24 cellular contexts compared by ENCODE assay signal in the genomic region with DNA sequence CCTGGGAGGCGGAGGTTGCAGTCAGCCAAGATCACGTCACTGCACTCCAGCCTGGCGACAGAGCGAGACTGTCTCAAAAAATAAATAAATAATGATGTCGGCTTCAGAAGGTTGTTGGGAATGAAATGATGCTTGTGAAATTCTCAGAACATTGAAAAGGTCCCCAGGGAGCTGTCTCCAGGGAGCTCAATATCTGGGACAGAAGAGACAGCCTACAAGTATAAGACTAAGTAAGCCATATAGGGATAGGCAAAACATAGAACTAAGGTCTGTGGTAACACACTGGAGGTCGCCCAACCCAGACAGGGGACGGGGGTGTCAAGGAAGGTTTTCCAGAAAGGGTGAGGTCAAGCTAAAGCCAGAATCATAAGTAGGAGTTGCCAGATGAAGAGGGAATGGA. TPM values are rescaled to one million over a fixed set of nuclear protein-coding genes. Genes with fewer than 3 reads are reported as not detected.
"Had no signal": no experiment of that assay in that cellular context is flagged by ENCODE, and none has a peak within 500 bp of the region (broad histone marks: within the 10 kb centered on the region; RNA-seq: fewer than 3 reads in every experiment).

No MANE protein-coding gene starts in this region.

- H3K4me3 ChIP-seq: hepatocyte, lower lobe of right lung, ovary, skin epidermis, transverse colon, upper lobe of left lung had no signal

- H3K27ac ChIP-seq: hepatocyte, lower lobe of right lung, ovary, skin epidermis, transverse colon, upper lobe of left lung had no signal

- ATAC-seq: left lobe of liver; lower lobe of right lung; natural killer cell; right cardiac atrium; sciatic nerve; stimulated activated effector memory CD8-positive, alpha-beta T cell treated with anti-CD3 and anti-CD28 coated beads, Interleukin-12 subunit alpha, Interleukin-12 subunit beta, amount 100 ng/mL, for 72 hours; stimulated activated naive CD8-positive, alpha-beta T cell treated with anti-CD3 and anti-CD28 coated beads, Interleukin-15, amount 100 ng/mL, for 72 hours had no signal

- DNase-seq: head of caudate nucleus; islet precursor cell; lower lobe of right lung; mammary epithelial cell; mesenchymal stem cell; naive B cell; natural killer cell; nephron progenitor cell; ovary; right cardiac atrium; stimulated activated CD4-positive, alpha-beta T cell treated with anti-CD3 and anti-CD28 coated beads, Interleukin-12 subunit alpha, Interleukin-12 subunit beta, amount 100 ng/mL, for 4 hours; stimulated activated CD4-positive, alpha-beta T cell treated with anti-CD3 and anti-CD28 coated beads, Interleukin-15, amount 100 ng/mL, for 24 hours; stimulated activated CD4-positive, alpha-beta T cell treated with anti-CD3 and anti-CD28 coated beads, Interleukin-4, amount 100 ng/mL, for 24 hours; stimulated activated naive CD4-positive, alpha-beta T cell; stimulated activated naive CD8-positive, alpha-beta T cell treated with anti-CD3 and anti-CD28 coated beads, Interleukin-15, amount 100 ng/mL, for 72 hours; substantia nigra; transverse colon; upper lobe of left lung had no signal

- H3K27me3 ChIP-seq: hepatocyte, ovary, upper lobe of left lung had no signal

- H3K36me3 ChIP-seq: lower lobe of right lung, ovary, transverse colon, upper lobe of left lung had no signal

- H3K4me1 ChIP-seq: lower lobe of right lung, transverse colon had no signal

- H3K9me3 ChIP-seq: ovary, transverse colon had no signal

RNA-seq across cellular contexts. Expression of gene HSPB8, which starts 29.5 kb away (rescaled TPM):
- total RNA-seq: mononuclear cell, natural killer cell had no signal
- polyA plus RNA-seq: mammary epithelial cell had no signal
